Comparison of ENCODE assay signal across 9 cellular contexts in the genomic region with DNA sequence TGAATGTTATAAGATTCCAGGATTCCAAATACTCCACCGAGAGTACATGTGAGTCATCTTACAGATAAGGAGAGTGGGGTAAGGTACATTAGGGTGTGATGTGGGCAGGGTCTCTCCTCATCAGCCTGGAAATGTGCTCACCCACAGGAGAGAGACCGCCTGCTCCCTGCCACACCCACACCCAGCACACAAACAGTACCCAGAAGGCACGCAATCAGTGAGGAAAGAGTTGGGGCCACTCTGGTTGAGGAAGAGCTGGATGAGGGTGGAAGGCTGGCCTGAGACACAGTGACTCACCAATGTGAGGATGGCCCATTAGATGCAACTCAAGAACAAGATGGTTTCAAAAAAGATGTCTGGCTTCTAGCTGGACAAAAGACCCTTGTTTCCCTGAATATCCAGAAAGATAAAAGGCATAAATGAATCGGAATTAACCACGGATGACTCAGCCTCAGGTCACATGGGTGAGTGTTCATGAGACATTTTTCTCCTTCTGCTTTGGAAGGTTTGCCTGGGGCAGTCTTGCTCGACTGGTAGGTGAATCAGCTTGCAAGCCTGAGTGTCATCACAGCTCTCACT. TPM values are rescaled to one million over a fixed set of nuclear protein-coding genes. Genes with fewer than 3 reads are reported as not detected.
DNase-seq lines count a peak whose midpoint lies in the region; TF ChIP-seq lines count a peak whose summit lies in the region.
"Had no signal": no experiment of that assay in that cellular context is flagged by ENCODE, and none has a peak within 500 bp of the region (broad histone marks: within the 10 kb centered on the region; RNA-seq: fewer than 3 reads in every experiment).

No MANE protein-coding gene starts in this region.

- no peak overlapping the region for H3K14ac ChIP-seq in mesenchymal stem cell (ENCODE audit: low read length in 2 of 2)

- H3K23ac ChIP-seq in mesenchymal stem cell (ENCODE audit: low read length in 2 of 2), result no peak overlapping the region

- H2BK5ac ChIP-seq in mesenchymal stem cell (ENCODE audit: low read depth, low read length, poor library complexity, severe bottlenecking), result no peak overlapping the region

- H3K36me3 ChIP-seq in brain microvascular endothelial cell (replicated peaks), result no peaks in the 10 kb centered on the region
- H3K36me3 ChIP-seq in mesenchymal stem cell (ENCODE audit: control insufficient read depth in 1 of 2, insufficient read depth in 2 of 2, low read depth in 1 of 2, low read length in 2 of 2), result no peaks in the 10 kb centered on the region
- no peaks in the 10 kb centered on the region for H3K36me3 ChIP-seq in WERI-Rb-1
- H3K36me3 ChIP-seq in effector memory CD4-positive, alpha-beta T cell (ENCODE audit: control insufficient read depth, insufficient read depth, low read length), result no peaks in the 10 kb centered on the region

- peak overlapping the region; percentile 41 for H3K9ac ChIP-seq in mesenchymal stem cell (ENCODE audit: low read length)

- H2AK5ac ChIP-seq in mesenchymal stem cell (ENCODE audit: low read length, severe bottlenecking), result no peak overlapping the region

- H3K27ac ChIP-seq in brain microvascular endothelial cell, result peak overlapping the region; percentile 88
- H3K27ac ChIP-seq in mesenchymal stem cell (ENCODE audit: low read length, poor library complexity, severe bottlenecking), result peak overlapping the region; percentile 53
- H3K27ac ChIP-seq in WERI-Rb-1, result no peak overlapping the region
- H3K27ac ChIP-seq in effector memory CD4-positive, alpha-beta T cell (ENCODE audit: insufficient read depth, low read length, poor library complexity, severe bottlenecking), result no peak overlapping the region

- H3K27ac Mint-ChIP-seq in activated naive CD4-positive, alpha-beta T cell treated with anti-CD3 and anti-CD28 coated beads, Interleukin-2, amount 10 ng/mL, durations not matched to agents 7 days and 5 days, result no peak overlapping the region

- no peak for TF ChIP-seq CTCF in AG09309 (IDR thresholded peaks at IDR 0.05; ENCODE audit: control insufficient read depth, insufficient read depth, low read depth, low read length, missing control alignments)
- no peak for TF ChIP-seq CTCF in brain microvascular endothelial cell (IDR thresholded peaks at IDR 0.05; ENCODE audit: low read depth, low read length, missing control alignments)
- no peak for TF ChIP-seq CTCF in WERI-Rb-1 (IDR thresholded peaks at IDR 0.05; ENCODE audit: low read depth, low read length)

- no peaks in the 10 kb centered on the region for H3K27me3 ChIP-seq in brain microvascular endothelial cell (replicated peaks)
- no peaks in the 10 kb centered on the region for H3K27me3 ChIP-seq in mesenchymal stem cell (ENCODE audit: control insufficient read depth in 1 of 2, insufficient read depth in 1 of 2, low read length in 2 of 2)
- H3K27me3 ChIP-seq in WERI-Rb-1 (ENCODE audit: insufficient read depth, low read depth, severe bottlenecking), result no peaks in the 10 kb centered on the region
- no peaks in the 10 kb centered on the region for H3K27me3 ChIP-seq in effector memory CD4-positive, alpha-beta T cell (replicated peaks; ENCODE audit: control insufficient read depth, insufficient read depth, low read length, poor library complexity, severe bottlenecking)

- peak overlapping the region; percentile 8 for H4K8ac ChIP-seq in mesenchymal stem cell (ENCODE audit: low read length)

- CTCF ChIA-PET in activated naive CD4-positive, alpha-beta T cell treated with anti-CD3 and anti-CD28 coated beads, Interleukin-2, amount 10 ng/mL, durations not matched to agents 7 days and 5 days (lab: Charles Lee), result no interaction called here

- peak overlapping the region in 1 of 2 experiments; percentile 82 for H2BK12ac ChIP-seq in mesenchymal stem cell (ENCODE audit: low read length in 2 of 2)

- H3K79me1 ChIP-seq in mesenchymal stem cell (replicated peaks; ENCODE audit: low read length, poor library complexity, severe bottlenecking), result no peaks in the 10 kb centered on the region

- H3K4me3 Mint-ChIP-seq in activated naive CD4-positive, alpha-beta T cell treated with anti-CD3 and anti-CD28 coated beads, Interleukin-2, amount 10 ng/mL, durations not matched to agents 7 days and 5 days, result no peak overlapping the region

- H3K4me3 ChIP-seq in AG09309 (ENCODE audit: control insufficient read depth, low read depth, low read length) (no peak overlapping the region), brain microvascular endothelial cell (ENCODE audit: low read depth, low read length) (no peak overlapping the region), mesenchymal stem cell (ENCODE audit: insufficient read depth in 1 of 2, low read depth in 1 of 2, low read length in 2 of 2) (no peak overlapping the region), WERI-Rb-1 (ENCODE audit: low read depth, low read length) (no peak overlapping the region)
- H3K4me3 ChIP-seq in effector memory CD4-positive, alpha-beta T cell (ENCODE audit: insufficient read depth, low read depth, low read length, poor library complexity, severe bottlenecking), result no peak overlapping the region

- in situ Hi-C loops in brain microvascular endothelial cell (cut with HindIII; ENCODE audit: low pct_ligation_motif_present, low sequenced_read_pairs), result no loop called here

- H4K91ac ChIP-seq in mesenchymal stem cell (ENCODE audit: low read length), result peak overlapping the region; percentile 20

- DNase-seq in AG09309 (ENCODE audit: low read depth) (peak; percentile 79), LoVo (ENCODE audit: low spot score) (peak; percentile 97), brain microvascular endothelial cell (peak; percentile 96), mesenchymal stem cell (peak; percentile 88), WERI-Rb-1 (no peak), NCI-H2227 (lab: John Stamatoyannopoulos, UW; ENCODE audit: unreplicated experiment) (no peak)
- DNase-seq in activated naive CD4-positive, alpha-beta T cell treated with anti-CD3 and anti-CD28 coated beads, Interleukin-2, amount 10 ng/mL, durations not matched to agents 7 days and 5 days, result no peak
- DNase-seq in effector memory CD4-positive, alpha-beta T cell, result no peak
- DNase-seq: NCI-H2081 had no signal

- no peak overlapping the region for H2BK120ac ChIP-seq in mesenchymal stem cell (ENCODE audit: low read depth, low read length)

- no peak overlapping the region for H3K4me2 ChIP-seq in mesenchymal stem cell (ENCODE audit: low read length, poor library complexity, severe bottlenecking)

- H3K4me1 ChIP-seq in mesenchymal stem cell (ENCODE audit: control insufficient read depth, insufficient read depth, low read depth, low read length), result peaks cover 6% of the 10 kb centered on the region
- no peaks in the 10 kb centered on the region for H3K4me1 ChIP-seq in effector memory CD4-positive, alpha-beta T cell (ENCODE audit: control insufficient read depth, insufficient read depth, low read length, poor library complexity, severe bottlenecking)

- H3K4me1 Mint-ChIP-seq in activated naive CD4-positive, alpha-beta T cell treated with anti-CD3 and anti-CD28 coated beads, Interleukin-2, amount 10 ng/mL, durations not matched to agents 7 days and 5 days, result no peaks in the 10 kb centered on the region

- peaks cover 5% of the 10 kb centered on the region for H3K27me3 Mint-ChIP-seq in activated naive CD4-positive, alpha-beta T cell treated with anti-CD3 and anti-CD28 coated beads, Interleukin-2, amount 10 ng/mL, durations not matched to agents 7 days and 5 days

- peak overlapping the region in 1 of 2 experiments; percentile 46 for H3K18ac ChIP-seq in mesenchymal stem cell (ENCODE audit: low read depth in 1 of 2, low read length in 2 of 2)

- H2BK15ac ChIP-seq in mesenchymal stem cell (ENCODE audit: low read depth, poor library complexity, severe bottlenecking), result no peak overlapping the region

- H3K9me3 ChIP-seq in mesenchymal stem cell (ENCODE audit: control insufficient read depth, low read length) (no peaks in the 10 kb centered on the region), WERI-Rb-1 (ENCODE audit: severe bottlenecking) (no peaks in the 10 kb centered on the region)
- no peaks in the 10 kb centered on the region for H3K9me3 ChIP-seq in effector memory CD4-positive, alpha-beta T cell (ENCODE audit: control insufficient read depth, low read length)

- H2AFZ ChIP-seq in mesenchymal stem cell (ENCODE audit: low read depth, low read length), result peak overlapping the region; percentile 83

- 6% methylated on average over 4 of the region's 6 CpGs for WGBS in mesenchymal stem cell

- no peaks in the 10 kb centered on the region for H3K9me3 Mint-ChIP-seq in activated naive CD4-positive, alpha-beta T cell treated with anti-CD3 and anti-CD28 coated beads, Interleukin-2, amount 10 ng/mL, durations not matched to agents 7 days and 5 days

- no peaks in the 10 kb centered on the region for H3K36me3 Mint-ChIP-seq in activated naive CD4-positive, alpha-beta T cell treated with anti-CD3 and anti-CD28 coated beads, Interleukin-2, amount 10 ng/mL, durations not matched to agents 7 days and 5 days

- H3K4ac ChIP-seq in mesenchymal stem cell (ENCODE audit: low read depth in 1 of 2, low read length in 2 of 2), result no peak overlapping the region

RNA-seq across cellular contexts. Expression of gene LHFPL2, which starts 51.1 kb away (rescaled TPM):
- polyA plus RNA-seq in mesenchymal stem cell (2013, experiment 1 of 2), result 13.5 TPM
- 11.5 TPM for polyA plus RNA-seq in mesenchymal stem cell (2013, experiment 2 of 2)

Comparison
In these comparisons a context has a peak if more than half of its experiments do, and no peak if none do; other contexts are left out.
1. DNase-seq: peak in AG09309 (single experiment), LoVo (single experiment), brain microvascular endothelial cell (single experiment) and mesenchymal stem cell (single experiment); none in activated naive CD4-positive, alpha-beta T cell treated with anti-CD3 and anti-CD28 coated beads, Interleukin-2, amount 10 ng/mL, durations not matched to agents 7 days and 5 days (single experiment), WERI-Rb-1 (single experiment), effector memory CD4-positive, alpha-beta T cell (0 of 3) and NCI-H2227 (single experiment).
2. H3K27ac ChIP-seq: peak in brain microvascular endothelial cell (single experiment) and mesenchymal stem cell (single experiment); none in WERI-Rb-1 (single experiment) and effector memory CD4-positive, alpha-beta T cell (single experiment).